8 cellular contexts compared by ENCODE assay signal in the genomic region with DNA sequence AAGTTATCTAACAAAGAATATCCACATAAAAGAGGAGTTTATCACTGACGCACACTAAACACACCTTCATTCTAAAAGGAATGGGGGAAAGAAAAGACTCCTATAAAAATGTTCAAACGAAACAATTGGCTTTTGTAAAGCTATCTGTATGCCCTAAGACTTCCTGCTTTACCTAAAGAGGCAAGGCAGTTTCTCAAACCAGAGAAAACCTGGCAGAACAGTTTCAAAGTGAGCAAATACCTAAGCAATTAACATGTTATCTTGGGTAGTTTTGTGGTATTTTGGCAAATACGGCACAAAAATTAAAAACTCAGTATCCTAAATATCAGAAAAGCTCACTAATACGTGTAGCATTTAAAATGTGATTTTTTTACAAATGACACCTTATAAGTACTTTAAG. TPM values are rescaled to one million over a fixed set of nuclear protein-coding genes. Genes with fewer than 3 reads are reported as not detected.
A peak's percentile ranks its signal among the peaks of the same experiment; 100 is the strongest.
DNase-seq lines count a peak whose midpoint lies in the region; ATAC-seq and TF ChIP-seq lines count a peak whose summit lies in the region.

No MANE protein-coding gene starts in this region.

- H3K27ac Mint-ChIP-seq in activated CD4-positive, alpha-beta T cell treated with anti-CD3 and anti-CD28 coated beads, Interleukin-2, amount 10 ng/mL, durations not matched to agents 7 days and 5 days = peak overlapping the region; percentile 99
- H3K27ac Mint-ChIP-seq in T-helper 1 cell treated with Interleukin-12 subunit alpha and Interleukin-12 subunit beta and Interleukin-4 antibody, amounts not matched to agents 30 μg/mL and 1 μg/mL, for 36 hours = peak overlapping the region; percentile 97

- ATAC-seq in foreskin keratinocyte (no peak), HG03469 (IDR thresholded peaks at IDR 0.05; ENCODE audit: unreplicated experiment) (no peak), GM21619 (IDR thresholded peaks at IDR 0.05; ENCODE audit: unreplicated experiment) (no peak), GM19035 (IDR thresholded peaks at IDR 0.05; ENCODE audit: unreplicated experiment) (no peak)

- DNase-seq in activated CD4-positive, alpha-beta T cell treated with anti-CD3 and anti-CD28 coated beads, Interleukin-2, amount 10 ng/mL, durations not matched to agents 7 days and 5 days = no peak
- DNase-seq in activated CD4-positive, alpha-beta T cell treated with anti-CD3 and anti-CD28 coated beads, Interleukin-2, amount 50 U/mL, for 1 hour = no peak
- DNase-seq in foreskin keratinocyte = peak in 1 of 2 donors; percentile 38

- H3K36me3 Mint-ChIP-seq in activated CD4-positive, alpha-beta T cell treated with anti-CD3 and anti-CD28 coated beads, Interleukin-2, amount 10 ng/mL, durations not matched to agents 7 days and 5 days (ENCODE audit: low read depth) = peaks cover 20% of the 10 kb centered on the region
- peaks cover 12% of the 10 kb centered on the region for H3K36me3 Mint-ChIP-seq in T-helper 1 cell treated with Interleukin-12 subunit alpha and Interleukin-12 subunit beta and Interleukin-4 antibody, amounts not matched to agents 30 μg/mL and 1 μg/mL, for 36 hours (ENCODE audit: low read depth)

- peaks cover 35% of the 10 kb centered on the region for H3K4me1 Mint-ChIP-seq in activated CD4-positive, alpha-beta T cell treated with anti-CD3 and anti-CD28 coated beads, Interleukin-2, amount 10 ng/mL, durations not matched to agents 7 days and 5 days
- H3K4me1 Mint-ChIP-seq in T-helper 1 cell treated with Interleukin-12 subunit alpha and Interleukin-12 subunit beta and Interleukin-4 antibody, amounts not matched to agents 30 μg/mL and 1 μg/mL, for 36 hours (ENCODE audit: low read depth) = peaks cover 22% of the 10 kb centered on the region

- H3K27me3 ChIP-seq in foreskin keratinocyte = no peaks in the 10 kb centered on the region

- POLR2A ChIA-PET in activated CD4-positive, alpha-beta T cell treated with anti-CD3 and anti-CD28 coated beads, Interleukin-2, amount 10 ng/mL, durations not matched to agents 7 days and 5 days (lab: Charles Lee) = no interaction called here

- TF ChIP-seq CTCF in foreskin keratinocyte (conservative IDR thresholded peaks at IDR 0.05) = no peak

- H3K4me3 Mint-ChIP-seq in activated CD4-positive, alpha-beta T cell treated with anti-CD3 and anti-CD28 coated beads, Interleukin-2, amount 10 ng/mL, durations not matched to agents 7 days and 5 days = peak overlapping the region; percentile 99
- H3K4me3 Mint-ChIP-seq in T-helper 1 cell treated with Interleukin-12 subunit alpha and Interleukin-12 subunit beta and Interleukin-4 antibody, amounts not matched to agents 30 μg/mL and 1 μg/mL, for 36 hours = peak overlapping the region; percentile 98

- H3K4me1 ChIP-seq in foreskin keratinocyte = peaks cover 9% of the 10 kb centered on the region

- CTCF ChIA-PET in activated CD4-positive, alpha-beta T cell treated with anti-CD3 and anti-CD28 coated beads, Interleukin-2, amount 10 ng/mL, durations not matched to agents 7 days and 5 days (lab: Charles Lee) = interaction anchor here (0.6 kb wide), 1 partner anchor 262 kb away, joined by 3 read pairs; no protein-coding TSS in a partner anchor

- no peaks in the 10 kb centered on the region for H3K9me3 Mint-ChIP-seq in activated CD4-positive, alpha-beta T cell treated with anti-CD3 and anti-CD28 coated beads, Interleukin-2, amount 10 ng/mL, durations not matched to agents 7 days and 5 days
- no peaks in the 10 kb centered on the region for H3K9me3 Mint-ChIP-seq in T-helper 1 cell treated with Interleukin-12 subunit alpha and Interleukin-12 subunit beta and Interleukin-4 antibody, amounts not matched to agents 30 μg/mL and 1 μg/mL, for 36 hours

- H3K27ac ChIP-seq in foreskin keratinocyte (peak overlapping the region; percentile 93), skin epidermis (peak overlapping the region in 17 of 21 experiments; percentile 90 to 99 (median 95))

- peak overlapping the region; percentile 57 to 87 (median 69) for H3K4me3 ChIP-seq in skin epidermis

- no peaks in the 10 kb centered on the region for H3K27me3 Mint-ChIP-seq in activated CD4-positive, alpha-beta T cell treated with anti-CD3 and anti-CD28 coated beads, Interleukin-2, amount 10 ng/mL, durations not matched to agents 7 days and 5 days
- H3K27me3 Mint-ChIP-seq in T-helper 1 cell treated with Interleukin-12 subunit alpha and Interleukin-12 subunit beta and Interleukin-4 antibody, amounts not matched to agents 30 μg/mL and 1 μg/mL, for 36 hours (ENCODE audit: low read depth) = no peaks in the 10 kb centered on the region

RNA-seq across cellular contexts. Expression of gene PUM1, which starts 1.9 kb away (rescaled TPM):
- 100 to 1,000 TPM in 1 of 2 experiments, 10 to 100 TPM in 1; 99.3 to 102 TPM for total RNA-seq in activated CD4-positive, alpha-beta T cell treated with anti-CD3 and anti-CD28 coated beads, Interleukin-2, amount 10 ng/mL, durations not matched to agents 7 days and 5 days
- 54.5 and 56.6 TPM in 2 replicates for total RNA-seq in foreskin keratinocyte
- polyA plus RNA-seq in foreskin keratinocyte = 10.4 and 11.7 TPM in 2 replicates
